ENCODE assay signal across 10 cellular contexts in the genomic region with DNA sequence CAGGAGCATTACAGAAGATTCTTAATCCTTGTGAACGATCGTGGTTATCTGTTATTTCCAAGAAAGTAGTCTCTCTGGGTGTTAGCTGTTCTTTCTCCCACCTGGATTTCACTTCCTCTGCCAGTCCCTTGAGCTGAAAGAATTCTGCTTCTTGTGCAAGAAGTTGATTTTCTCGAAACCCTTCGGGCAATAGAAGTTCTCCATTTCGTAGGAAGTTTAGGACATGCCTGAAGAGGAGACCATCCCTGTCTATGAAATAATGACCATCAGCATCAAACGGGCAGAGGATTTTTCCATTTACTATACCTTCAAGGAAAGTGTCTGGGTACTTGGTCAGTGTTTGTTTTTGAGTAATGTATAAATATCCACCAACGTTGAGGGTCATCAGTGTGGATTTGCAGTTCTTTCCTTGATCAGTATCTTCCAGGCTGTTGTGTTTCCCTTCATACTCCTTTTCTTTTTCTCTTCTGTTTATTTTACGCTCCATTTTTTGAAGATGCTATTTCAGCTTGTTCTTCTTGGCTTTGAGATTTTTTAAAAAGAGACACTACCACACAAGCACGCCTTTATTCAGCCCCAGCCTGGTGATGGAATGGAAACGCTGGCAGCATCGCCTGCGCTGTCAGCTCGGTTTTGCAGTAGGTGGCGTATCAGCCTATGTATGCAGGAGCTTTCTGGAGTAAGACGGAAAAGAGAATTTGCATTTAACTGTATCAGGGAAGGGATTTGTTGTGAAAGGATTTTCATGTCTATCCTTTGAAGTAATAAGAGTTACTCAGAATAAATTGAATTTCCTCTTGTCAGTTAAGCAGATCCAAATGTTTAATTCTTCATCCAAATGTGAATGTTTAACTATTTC. TPM values are rescaled to one million over a fixed set of nuclear protein-coding genes. Genes with fewer than 3 reads are reported as not detected.
DNase-seq lines count a peak whose midpoint lies in the region; ATAC-seq, FAIRE-seq and TF ChIP-seq lines count a peak whose summit lies in the region.
"Had no signal": no experiment of that assay in that cellular context is flagged by ENCODE, and none has a peak within 500 bp of the region (broad histone marks: within the 10 kb centered on the region; RNA-seq: fewer than 3 reads in every experiment).

No MANE protein-coding gene starts in this region.

- H3K27ac Mint-ChIP-seq in WTC11 (peak overlapping the region; percentile 63), neural progenitor cell (no peak overlapping the region)
- H3K27ac Mint-ChIP-seq in activated CD4-positive, alpha-beta T cell treated with anti-CD3 and anti-CD28 coated beads, Interleukin-2, amount 10 ng/mL, durations not matched to agents 7 days and 5 days = no peak overlapping the region
- no peak overlapping the region for H3K27ac Mint-ChIP-seq in naive thymus-derived CD4-positive, alpha-beta T cell

- H3K27ac ChIP-seq in gastroesophageal sphincter (no peak overlapping the region), neural progenitor cell (no peak overlapping the region)
- H3K27ac ChIP-seq in naive thymus-derived CD4-positive, alpha-beta T cell (ENCODE audit: low read depth, low read length) = no peak overlapping the region

- no peak overlapping the region for H3K9ac ChIP-seq in neural progenitor cell

- H3K27me3 ChIP-seq in gastroesophageal sphincter (no peaks in the 10 kb centered on the region), neural progenitor cell (no peaks in the 10 kb centered on the region)
- H3K27me3 ChIP-seq in naive thymus-derived CD4-positive, alpha-beta T cell (ENCODE audit: control insufficient read depth in 2 of 2, insufficient read depth in 2 of 2, low read length in 2 of 2) = no peaks in the 10 kb centered on the region

- H3K4me1 Mint-ChIP-seq in WTC11 (peaks cover 23% of the 10 kb centered on the region), neural progenitor cell (peaks cover 3% of the 10 kb centered on the region)
- peaks cover 9% of the 10 kb centered on the region for H3K4me1 Mint-ChIP-seq in activated CD4-positive, alpha-beta T cell treated with anti-CD3 and anti-CD28 coated beads, Interleukin-2, amount 10 ng/mL, durations not matched to agents 7 days and 5 days
- peaks cover 0 to 12% (median 6%) of the 10 kb centered on the region in 7 donors for H3K4me1 Mint-ChIP-seq in naive thymus-derived CD4-positive, alpha-beta T cell

- H3K9me3 Mint-ChIP-seq in WTC11 (no peaks in the 10 kb centered on the region), neural progenitor cell (no peaks in the 10 kb centered on the region)
- no peaks in the 10 kb centered on the region for H3K9me3 Mint-ChIP-seq in activated CD4-positive, alpha-beta T cell treated with anti-CD3 and anti-CD28 coated beads, Interleukin-2, amount 10 ng/mL, durations not matched to agents 7 days and 5 days
- no peaks in the 10 kb centered on the region for H3K9me3 Mint-ChIP-seq in naive thymus-derived CD4-positive, alpha-beta T cell

- H3K4me1 ChIP-seq in gastroesophageal sphincter (peaks cover 0 to 10% (median 0%) of the 10 kb centered on the region in 3 donors), neural progenitor cell (peaks cover 17% of the 10 kb centered on the region)
- H3K4me1 ChIP-seq in naive thymus-derived CD4-positive, alpha-beta T cell (ENCODE audit: control insufficient read depth in 2 of 2, insufficient read depth in 2 of 2, low read length in 2 of 2) = no peaks in the 10 kb centered on the region

- no peaks in the 10 kb centered on the region for H3K79me2 ChIP-seq in neural progenitor cell (ENCODE audit: low read depth)

- H3K36me3 ChIP-seq in gastroesophageal sphincter = no peaks in the 10 kb centered on the region
- no peaks in the 10 kb centered on the region for H3K36me3 ChIP-seq in neural progenitor cell
- no peaks in the 10 kb centered on the region for H3K36me3 ChIP-seq in naive thymus-derived CD4-positive, alpha-beta T cell (ENCODE audit: control insufficient read depth in 2 of 3, insufficient read depth in 3 of 3, low read length in 3 of 3)

- DNase-seq in D721Med (ENCODE audit: insufficient read length, low spot score) (no peak), WTC11 (ENCODE audit: low spot score) (peak; percentile 41), neural progenitor cell (ENCODE audit: low spot score) (peak; percentile 49), GM19240 (ENCODE audit: insufficient read length, low spot score) (no peak), NAMALWA (ENCODE audit: low spot score) (no peak)
- no peak for DNase-seq in activated CD4-positive, alpha-beta T cell treated with anti-CD3 and anti-CD28 coated beads, Interleukin-2, amount 10 ng/mL, durations not matched to agents 7 days and 5 days
- DNase-seq in naive thymus-derived CD4-positive, alpha-beta T cell = no peak
- DNase-seq: DMS79; stimulated activated CD4-positive, alpha-beta T cell treated with anti-CD3 and anti-CD28 coated beads, Interleukin-12 subunit alpha, Interleukin-12 subunit beta, amount 100 ng/mL, for 4 hours had no signal

- H3K36me3 Mint-ChIP-seq in WTC11 = no peaks in the 10 kb centered on the region
- no peaks in the 10 kb centered on the region for H3K36me3 Mint-ChIP-seq in neural progenitor cell
- H3K36me3 Mint-ChIP-seq in activated CD4-positive, alpha-beta T cell treated with anti-CD3 and anti-CD28 coated beads, Interleukin-2, amount 10 ng/mL, durations not matched to agents 7 days and 5 days (ENCODE audit: low read depth) = peaks cover 2% of the 10 kb centered on the region
- peaks cover 0 to 16% (median 13%) of the 10 kb centered on the region in 5 donors for H3K36me3 Mint-ChIP-seq in naive thymus-derived CD4-positive, alpha-beta T cell

- H3K4me3 Mint-ChIP-seq in WTC11 = no peak overlapping the region
- no peak overlapping the region for H3K4me3 Mint-ChIP-seq in neural progenitor cell
- no peak overlapping the region for H3K4me3 Mint-ChIP-seq in activated CD4-positive, alpha-beta T cell treated with anti-CD3 and anti-CD28 coated beads, Interleukin-2, amount 10 ng/mL, durations not matched to agents 7 days and 5 days
- H3K4me3 Mint-ChIP-seq in naive thymus-derived CD4-positive, alpha-beta T cell = no peak overlapping the region

- no peaks in the 10 kb centered on the region for H3K9me3 ChIP-seq in gastroesophageal sphincter
- no peaks in the 10 kb centered on the region for H3K9me3 ChIP-seq in neural progenitor cell (ENCODE audit: low read depth)
- no peaks in the 10 kb centered on the region for H3K9me3 ChIP-seq in naive thymus-derived CD4-positive, alpha-beta T cell (ENCODE audit: control insufficient read depth in 2 of 3, low read length in 3 of 3)

- TF ChIP-seq CTCF in D721Med (IDR thresholded peaks at IDR 0.05; ENCODE audit: insufficient read depth, missing control alignments) (peak; percentile 34), WTC11 (IDR thresholded peaks at IDR 0.05) (no peak), gastroesophageal sphincter (IDR thresholded peaks at IDR 0.05) (peak; percentile 15 to 66 (median 51)), neural progenitor cell (IDR thresholded peaks at IDR 0.05) (peak; percentile 46)

- no peak for TF ChIP-seq EP300 in gastroesophageal sphincter (IDR thresholded peaks at IDR 0.05)

- peaks cover 10% of the 10 kb centered on the region for H3F3A ChIP-seq in neural progenitor cell (ENCODE audit: low read depth)

- POLR2A ChIA-PET in WTC11 (lab: Charles Lee) = no interaction called here
- POLR2A ChIA-PET in activated CD4-positive, alpha-beta T cell treated with anti-CD3 and anti-CD28 coated beads, Interleukin-2, amount 10 ng/mL, durations not matched to agents 7 days and 5 days (lab: Charles Lee) = no interaction called here
- POLR2A ChIA-PET in naive thymus-derived CD4-positive, alpha-beta T cell (lab: Charles Lee) = no interaction called here

- intact Hi-C loops in naive thymus-derived CD4-positive, alpha-beta T cell (cut with micrococcal nuclease) = no loop called here

- TF ChIP-seq POLR2A in gastroesophageal sphincter (IDR thresholded peaks at IDR 0.05) = no peak

- H4K20me1 ChIP-seq in neural progenitor cell (ENCODE audit: low read depth) = peaks cover 11% of the 10 kb centered on the region

- no peak overlapping the region for H3K4me2 ChIP-seq in neural progenitor cell

- H2AFZ ChIP-seq in neural progenitor cell (replicated peaks) = no peak overlapping the region

- peak; percentile 68 for ATAC-seq in WTC11
- ATAC-seq in gastroesophageal sphincter = peak; percentile 57
- no peak for ATAC-seq in naive thymus-derived CD4-positive, alpha-beta T cell

- FAIRE-seq in D721Med (lab: Jason Lieb, UNC) = no peak

- CTCF ChIA-PET in WTC11 (lab: Charles Lee) = interaction anchor here (0.6 to 2.4 kb wide), 6 partner anchors 11 to 147 kb away, joined by 3 to 9 read pairs (median 5); no protein-coding TSS in a partner anchor
- CTCF ChIA-PET in activated CD4-positive, alpha-beta T cell treated with anti-CD3 and anti-CD28 coated beads, Interleukin-2, amount 10 ng/mL, durations not matched to agents 7 days and 5 days (lab: Charles Lee) = no interaction called here
- CTCF ChIA-PET in naive thymus-derived CD4-positive, alpha-beta T cell (lab: Charles Lee) = no interaction called here

- H3K27me3 Mint-ChIP-seq in WTC11 (ENCODE audit: low read depth) (no peaks in the 10 kb centered on the region), neural progenitor cell (ENCODE audit: insufficient read depth, low read depth) (no peaks in the 10 kb centered on the region)
- no peaks in the 10 kb centered on the region for H3K27me3 Mint-ChIP-seq in activated CD4-positive, alpha-beta T cell treated with anti-CD3 and anti-CD28 coated beads, Interleukin-2, amount 10 ng/mL, durations not matched to agents 7 days and 5 days
- no peaks in the 10 kb centered on the region for H3K27me3 Mint-ChIP-seq in naive thymus-derived CD4-positive, alpha-beta T cell

- H3K4me3 ChIP-seq in gastroesophageal sphincter (no peak overlapping the region), neural progenitor cell (no peak overlapping the region)
- H3K4me3 ChIP-seq in naive thymus-derived CD4-positive, alpha-beta T cell (ENCODE audit: low read length) = no peak overlapping the region

- WGBS in gastroesophageal sphincter (ENCODE audit: low coverage in 1 of 2), 2 donors = 54 to 58% methylated on average over 14 to 15 of the region's 15 CpGs

TF ChIP-seq in WTC11, 78 proteins besides CTCF, POLR2A, EP300 and RAD21 (continues in another document):
- TF ChIP-seq RORB (CRISPR knock-in tag; IDR thresholded peaks at IDR 0.05) (no peak), NFYB (CRISPR knock-in tag; conservative IDR thresholded peaks at IDR 0.05; ENCODE audit: low read depth) (no peak), ZNF138 (CRISPR knock-in tag; conservative IDR thresholded peaks at IDR 0.05) (no peak), NR1H2 (CRISPR knock-in tag; IDR thresholded peaks at IDR 0.05) (no peak)

RNA-seq across cellular contexts. Expression of gene KCTD4, which starts 6.5 kb away (rescaled TPM):
- total RNA-seq in WTC11 (2021) (not detected in 3 replicates), gastroesophageal sphincter (under 1 TPM in 1 of 4 donors, not detected in 3; 0.78 TPM), neural progenitor cell (ENCODE audit: low replicate concordance) (not detected in 2 replicates)
- total RNA-seq in activated CD4-positive, alpha-beta T cell treated with anti-CD3 and anti-CD28 coated beads, Interleukin-2, amount 10 ng/mL, durations not matched to agents 7 days and 5 days = not detected
- total RNA-seq in naive thymus-derived CD4-positive, alpha-beta T cell = not detected
- not detected for polyA plus RNA-seq in naive thymus-derived CD4-positive, alpha-beta T cell

Comparison
In these comparisons a context has a peak if more than half of its experiments do, and no peak if none do; other contexts are left out.
1. DNase-seq: peak in WTC11 (single experiment) and neural progenitor cell (single experiment); none in D721Med (single experiment), activated CD4-positive, alpha-beta T cell treated with anti-CD3 and anti-CD28 coated beads, Interleukin-2, amount 10 ng/mL, durations not matched to agents 7 days and 5 days (single experiment), naive thymus-derived CD4-positive, alpha-beta T cell (0 of 9), GM19240 (single experiment) and NAMALWA (single experiment).